Comparison of ENCODE assay signal across 12 cellular contexts in the genomic region with DNA sequence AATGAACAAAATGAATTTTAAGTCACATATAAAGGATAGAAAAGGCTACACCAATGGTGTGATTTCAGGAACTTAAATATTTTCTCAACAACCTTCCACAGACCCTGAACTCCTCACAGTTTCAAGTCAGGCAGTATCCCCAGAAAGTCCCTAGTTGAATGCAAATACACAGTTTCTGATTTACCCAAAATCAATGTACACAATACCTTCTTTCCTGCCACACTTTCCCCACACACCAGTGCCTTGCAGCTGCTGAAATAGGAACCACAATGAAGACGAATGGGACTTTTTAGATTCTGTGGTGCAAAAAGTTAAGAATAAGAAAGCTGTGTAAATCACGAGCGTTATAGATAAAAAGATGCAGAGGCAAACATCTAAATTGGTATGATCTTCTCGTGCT.
A peak's percentile ranks its signal among the peaks of the same experiment; 100 is the strongest.
DNase-seq lines count a peak whose midpoint lies in the region; ATAC-seq lines count a peak whose summit lies in the region.
"Had no signal": no experiment of that assay in that cellular context is flagged by ENCODE, and none has a peak within 500 bp of the region (broad histone marks: within the 10 kb centered on the region; RNA-seq: fewer than 3 reads in every experiment).

No MANE protein-coding gene starts in this region.

- H3K4me3 Mint-ChIP-seq in T-helper 17 cell: no peak overlapping the region
- H3K4me3 Mint-ChIP-seq: activated T-cell treated with anti-CD3 and anti-CD28 coated beads, Interleukin-2, amount 50 U/mL, for 72 hours; CD4-positive, CD25-positive, alpha-beta regulatory T cell had no signal

- H3K36me3 Mint-ChIP-seq in T-helper 17 cell (ENCODE audit: low read depth): no peaks in the 10 kb centered on the region
- H3K36me3 Mint-ChIP-seq: CD4-positive, CD25-positive, alpha-beta regulatory T cell had no signal

- no peaks in the 10 kb centered on the region for H3K9me3 ChIP-seq in T-helper 17 cell (ENCODE audit: control insufficient read depth, low read length, poor library complexity, severe bottlenecking)

- ATAC-seq in GM18861 (IDR thresholded peaks at IDR 0.05; ENCODE audit: unreplicated experiment): peak; percentile 75
- ATAC-seq in GM21529 (IDR thresholded peaks at IDR 0.05; ENCODE audit: unreplicated experiment): peak; percentile 88
- peak; percentile 65 for ATAC-seq in HG03066 (IDR thresholded peaks at IDR 0.05; ENCODE audit: low read depth, unreplicated experiment)
- peak; percentile 33 for ATAC-seq in T-helper 17 cell
- ATAC-seq: activated T-cell treated with anti-CD3 and anti-CD28 coated beads, Interleukin-2, amount 50 U/mL, for 72 hours; esophagus mucosa had no signal

- no peak overlapping the region for H3K27ac Mint-ChIP-seq in T-helper 17 cell
- H3K27ac Mint-ChIP-seq: activated T-cell treated with anti-CD3 and anti-CD28 coated beads, Interleukin-2, amount 50 U/mL, for 72 hours had no signal

- no peaks in the 10 kb centered on the region for H3K27me3 Mint-ChIP-seq in T-helper 17 cell

- H3K4me1 Mint-ChIP-seq in T-helper 17 cell: no peaks in the 10 kb centered on the region
- H3K4me1 Mint-ChIP-seq: CD4-positive, CD25-positive, alpha-beta regulatory T cell had no signal

- DNase-seq in T-helper 17 cell (no peak), NCI-H446 treated with DMSO at 0.1 percent for 48 hours (lab: John Stamatoyannopoulos, UW) (no peak), HuH-7.5 (ENCODE audit: low spot score) (no peak), NCI-H2029 treated with DMSO at 0.1 percent for 48 hours (lab: John Stamatoyannopoulos, UW) (no peak)
- no peak for DNase-seq in activated CD8-positive, alpha-beta memory T cell treated with anti-CD3 and anti-CD28 coated beads, Interleukin-2, amount 50 U/mL, for 48 hours
- DNase-seq: activated T-cell treated with anti-CD3 and anti-CD28 coated beads, Interleukin-2, amount 50 U/mL, for 72 hours; CD4-positive, CD25-positive, alpha-beta regulatory T cell; NCI-H1930 had no signal

Comparison
In these comparisons a context has a peak if more than half of its experiments do, and no peak if none do; other contexts are left out.
1. ATAC-seq: peak in every context shown above with its lines; median percentile 88 in GM21529; 75 in GM18861; 65 in HG03066; 33 in T-helper 17 cell.